13 cellular contexts compared by ENCODE assay signal in the genomic region with DNA sequence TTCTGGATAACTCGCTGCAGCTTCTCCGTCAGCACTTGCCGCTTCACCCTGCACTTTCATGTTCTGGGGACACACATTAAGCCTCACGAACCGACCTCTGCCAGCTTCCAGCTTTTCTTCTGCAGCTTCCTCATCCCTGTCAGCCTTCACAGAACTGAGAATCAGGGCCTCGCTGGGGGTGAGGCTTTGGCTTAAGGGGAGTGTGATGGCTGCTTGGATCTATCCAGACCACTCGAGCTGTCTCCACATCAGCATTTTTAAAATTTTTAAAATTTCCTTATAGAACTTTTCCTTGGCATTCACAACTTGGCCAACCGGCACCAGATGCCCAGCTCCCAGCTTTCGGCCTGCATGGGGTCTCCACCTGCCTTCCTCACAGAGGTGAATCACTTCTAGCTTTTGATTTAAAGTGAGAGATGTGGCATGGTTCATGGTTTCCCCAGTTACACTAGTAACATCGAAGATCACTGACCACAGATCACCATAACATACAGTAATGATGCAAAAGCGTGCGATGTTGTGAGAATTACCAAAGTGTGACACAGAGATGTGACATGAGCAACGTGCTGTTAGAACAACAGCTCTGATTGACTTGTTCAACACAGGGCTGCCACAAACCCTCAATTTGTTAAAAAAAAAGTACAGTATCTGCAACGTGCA.
A peak's percentile ranks its signal among the peaks of the same experiment; 100 is the strongest.
DNase-seq lines count a peak whose midpoint lies in the region; ATAC-seq and TF ChIP-seq lines count a peak whose summit lies in the region.
"Had no signal": no experiment of that assay in that cellular context is flagged by ENCODE, and none has a peak within 500 bp of the region (broad histone marks: within the 10 kb centered on the region; RNA-seq: fewer than 3 reads in every experiment).

No MANE protein-coding gene starts in this region.

- TF ChIP-seq POLR2A in esophagus muscularis mucosa (IDR thresholded peaks at IDR 0.05; ENCODE audit: low read depth), result no peak

- ATAC-seq in Right ventricle myocardium inferior, result no peak

- H3K4me3 ChIP-seq in left ventricle myocardium inferior (no peak overlapping the region), esophagus muscularis mucosa (no peak overlapping the region), osteoblast (ENCODE audit: insufficient read depth, low read length) (no peak overlapping the region)

- no peak overlapping the region for H3K4me3 Mint-ChIP-seq in CD14-positive monocyte
- H3K4me3 Mint-ChIP-seq: B cell; CD4-positive, alpha-beta memory T cell; H9 had no signal

- no peak overlapping the region for H3K27ac Mint-ChIP-seq in CD14-positive monocyte
- H3K27ac Mint-ChIP-seq: B cell, H9 had no signal

- H3K9me3 ChIP-seq in left ventricle myocardium inferior (replicated peaks), result peaks cover 15% of the 10 kb centered on the region
- H3K9me3 ChIP-seq in esophagus muscularis mucosa, result peaks cover 0 to 6% (median 2%) of the 10 kb centered on the region in 4 donors
- H3K9me3 ChIP-seq in osteoblast (ENCODE audit: low read depth, low read length), result no peaks in the 10 kb centered on the region

- peaks cover 0 to 4% (median 0%) of the 10 kb centered on the region in 7 donors for H3K9me3 Mint-ChIP-seq in CD14-positive monocyte

- no peaks in the 10 kb centered on the region for H3K79me2 ChIP-seq in osteoblast (ENCODE audit: insufficient read depth, low read length)

- no peaks in the 10 kb centered on the region for H3K27me3 ChIP-seq in left ventricle myocardium inferior (ENCODE audit: low read depth)
- H3K27me3 ChIP-seq in esophagus muscularis mucosa, result peaks cover 0 to 5% (median 0%) of the 10 kb centered on the region in 4 donors
- no peaks in the 10 kb centered on the region for H3K27me3 ChIP-seq in osteoblast (ENCODE audit: insufficient read depth, low read length)

- no peak overlapping the region for H2AFZ ChIP-seq in osteoblast (ENCODE audit: low read length)

- H3K4me2 ChIP-seq in osteoblast (ENCODE audit: insufficient read depth, low read length), result no peak overlapping the region

- peaks cover 4% of the 10 kb centered on the region for H3K4me1 Mint-ChIP-seq in CD14-positive monocyte
- H3K4me1 Mint-ChIP-seq: B cell; CD4-positive, alpha-beta memory T cell had no signal

- no peak for TF ChIP-seq EP300 in esophagus muscularis mucosa (IDR thresholded peaks at IDR 0.05)

- H4K20me1 ChIP-seq in osteoblast (ENCODE audit: insufficient read depth, low read length), result no peaks in the 10 kb centered on the region

- intact Hi-C loops in Right ventricle myocardium inferior (cut with DNase I), result no loop called here
- intact Hi-C loops in left ventricle myocardium inferior (cut with micrococcal nuclease), result no loop called here
- intact Hi-C loops in esophagus muscularis mucosa (cut with DNase I), result no loop called here
- intact Hi-C loops in CD14-positive monocyte (cut with micrococcal nuclease), result no loop called here

- peaks cover 0 to 8% (median 2%) of the 10 kb centered on the region in 3 donors for H3K27me3 Mint-ChIP-seq in CD14-positive monocyte (ENCODE audit: low read depth in 3 of 3)

- H3K36me3 ChIP-seq in left ventricle myocardium inferior (no peaks in the 10 kb centered on the region), esophagus muscularis mucosa (no peaks in the 10 kb centered on the region), osteoblast (ENCODE audit: insufficient read depth, low read length) (no peaks in the 10 kb centered on the region)

- H3K27ac ChIP-seq in left ventricle myocardium inferior (replicated peaks) (no peak overlapping the region), esophagus muscularis mucosa (replicated peaks in 1 of 4) (no peak overlapping the region), osteoblast (ENCODE audit: low read depth, low read length) (no peak overlapping the region)

- no peak for TF ChIP-seq CTCF in left ventricle myocardium inferior (IDR thresholded peaks at IDR 0.05; ENCODE audit: borderline replicate concordance)
- TF ChIP-seq CTCF in esophagus muscularis mucosa (IDR thresholded peaks at IDR 0.05), result no peak
- no peak for TF ChIP-seq CTCF in osteoblast (IDR thresholded peaks at IDR 0.05; ENCODE audit: extremely low read depth, low read depth, low read length)
- no peak for TF ChIP-seq CTCF in CD14-positive monocyte (IDR thresholded peaks at IDR 0.05)

- H3K4me1 ChIP-seq in left ventricle myocardium inferior (peaks cover 19% of the 10 kb centered on the region), esophagus muscularis mucosa (peaks cover 13 to 19% (median 19%) of the 10 kb centered on the region in 4 donors), osteoblast (ENCODE audit: insufficient read depth, low read length) (no peaks in the 10 kb centered on the region)

- peak; percentile 62 for DNase-seq in Right ventricle myocardium inferior (ENCODE audit: missing footprints)
- no peak for DNase-seq in left ventricle myocardium inferior
- DNase-seq in esophagus muscularis mucosa (ENCODE audit: extremely low spot score), result peak; percentile 72
- peak; percentile 78 for DNase-seq in osteoblast (ENCODE audit: insufficient read length, low spot score, missing footprints)
- DNase-seq in glomerular visceral epithelial cell (ENCODE audit: extremely low spot score), result no peak
- no peak for DNase-seq in CD14-positive monocyte (ENCODE audit: low spot score)
- DNase-seq in GDM1 (lab: John Stamatoyannopoulos, UW), result no peak
- DNase-seq: C1 segment of cervical spinal cord; CD4-positive, alpha-beta memory T cell; DMS79; GOT3 had no signal

- no peaks in the 10 kb centered on the region for H3K36me3 Mint-ChIP-seq in CD14-positive monocyte
- H3K36me3 Mint-ChIP-seq: CD4-positive, alpha-beta memory T cell had no signal

- WGBS in esophagus muscularis mucosa, result 91% methylated on average over 14 of the region's 14 CpGs

Comparison
In these comparisons a context has a peak if more than half of its experiments do, and no peak if none do; other contexts are left out.
1. DNase-seq: peak in Right ventricle myocardium inferior (single experiment), esophagus muscularis mucosa (single experiment) and osteoblast (single experiment); none in left ventricle myocardium inferior (single experiment), glomerular visceral epithelial cell (single experiment), CD14-positive monocyte (single experiment) and GDM1 (single experiment).